Comparison of ENCODE assay signal across 2 cellular contexts in the genomic region with DNA sequence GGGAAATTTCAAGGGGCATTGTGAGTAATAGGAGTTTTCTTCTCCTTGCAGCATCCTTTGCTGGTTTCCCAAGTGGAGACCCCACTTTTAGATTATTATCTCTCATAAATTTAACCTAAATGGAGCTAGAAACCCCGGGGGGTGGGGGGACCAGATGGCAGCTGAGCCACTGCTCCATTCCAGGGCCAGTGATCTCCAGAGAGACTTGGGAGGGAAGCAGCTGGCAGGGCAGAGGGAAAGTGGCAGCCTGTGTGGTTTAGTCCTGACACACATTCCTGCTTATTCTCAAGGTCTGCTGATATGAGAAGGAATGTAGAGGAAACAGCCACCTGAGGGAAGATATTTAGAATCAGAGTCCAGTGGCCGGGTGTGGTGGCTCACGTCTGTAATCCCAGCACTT.
TF ChIP-seq lines count a peak whose summit lies in the region.

No MANE protein-coding gene starts in this region.

TF ChIP-seq in SK-N-SH, 30 proteins besides CTCF, POLR2A, EP300 and RAD21:
- TF ChIP-seq, protein P1, sequence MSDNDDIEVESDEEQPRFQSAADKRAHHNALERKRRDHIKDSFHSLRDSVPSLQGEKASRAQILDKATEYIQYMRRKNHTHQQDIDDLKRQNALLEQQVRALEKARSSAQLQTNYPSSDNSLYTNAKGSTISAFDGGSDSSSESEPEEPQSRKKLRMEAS (IDR thresholded peaks at IDR 0.05; ENCODE audit: low read depth): no peak
- TF ChIP-seq TAF1 (IDR thresholded peaks at IDR 0.05; ENCODE audit: borderline replicate concordance, low read depth, low read length): no peak
- TF ChIP-seq JUND (IDR thresholded peaks at IDR 0.05): no peak
- TF ChIP-seq, protein P2, sequence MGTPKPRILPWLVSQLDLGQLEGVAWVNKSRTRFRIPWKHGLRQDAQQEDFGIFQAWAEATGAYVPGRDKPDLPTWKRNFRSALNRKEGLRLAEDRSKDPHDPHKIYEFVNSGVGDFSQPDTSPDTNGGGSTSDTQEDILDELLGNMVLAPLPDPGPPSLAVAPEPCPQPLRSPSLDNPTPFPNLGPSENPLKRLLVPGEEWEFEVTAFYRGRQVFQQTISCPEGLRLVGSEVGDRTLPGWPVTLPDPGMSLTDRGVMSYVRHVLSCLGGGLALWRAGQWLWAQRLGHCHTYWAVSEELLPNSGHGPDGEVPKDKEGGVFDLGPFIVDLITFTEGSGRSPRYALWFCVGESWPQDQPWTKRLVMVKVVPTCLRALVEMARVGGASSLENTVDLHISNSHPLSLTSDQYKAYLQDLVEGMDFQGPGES (IDR thresholded peaks at IDR 0.05; ENCODE audit: low read depth, low read length): no peak
- TF ChIP-seq, protein P3, sequence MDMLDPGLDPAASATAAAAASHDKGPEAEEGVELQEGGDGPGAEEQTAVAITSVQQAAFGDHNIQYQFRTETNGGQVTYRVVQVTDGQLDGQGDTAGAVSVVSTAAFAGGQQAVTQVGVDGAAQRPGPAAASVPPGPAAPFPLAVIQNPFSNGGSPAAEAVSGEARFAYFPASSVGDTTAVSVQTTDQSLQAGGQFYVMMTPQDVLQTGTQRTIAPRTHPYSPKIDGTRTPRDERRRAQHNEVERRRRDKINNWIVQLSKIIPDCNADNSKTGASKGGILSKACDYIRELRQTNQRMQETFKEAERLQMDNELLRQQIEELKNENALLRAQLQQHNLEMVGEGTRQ (IDR thresholded peaks at IDR 0.05; ENCODE audit: borderline replicate concordance, low read depth, low read length): no peak
- no peak for TF ChIP-seq GATA2 (CRISPR knock-in tag; IDR thresholded peaks at IDR 0.05)
- no peak for TF ChIP-seq FOSL2 (IDR thresholded peaks at IDR 0.05; ENCODE audit: borderline replicate concordance, low read depth)
- no peak for TF ChIP-seq MXI1 (IDR thresholded peaks at IDR 0.05; ENCODE audit: low read depth, low read length)
- TF ChIP-seq YY1 (IDR thresholded peaks at IDR 0.05; ENCODE audit: low read depth): no peak

TF ChIP-seq in SK-N-SH treated with all-trans-retinoic acid at 6 μM for 48 hours, 23 proteins besides CTCF, POLR2A, EP300 and RAD21 (continued from another document):
- TF ChIP-seq, protein P4, sequence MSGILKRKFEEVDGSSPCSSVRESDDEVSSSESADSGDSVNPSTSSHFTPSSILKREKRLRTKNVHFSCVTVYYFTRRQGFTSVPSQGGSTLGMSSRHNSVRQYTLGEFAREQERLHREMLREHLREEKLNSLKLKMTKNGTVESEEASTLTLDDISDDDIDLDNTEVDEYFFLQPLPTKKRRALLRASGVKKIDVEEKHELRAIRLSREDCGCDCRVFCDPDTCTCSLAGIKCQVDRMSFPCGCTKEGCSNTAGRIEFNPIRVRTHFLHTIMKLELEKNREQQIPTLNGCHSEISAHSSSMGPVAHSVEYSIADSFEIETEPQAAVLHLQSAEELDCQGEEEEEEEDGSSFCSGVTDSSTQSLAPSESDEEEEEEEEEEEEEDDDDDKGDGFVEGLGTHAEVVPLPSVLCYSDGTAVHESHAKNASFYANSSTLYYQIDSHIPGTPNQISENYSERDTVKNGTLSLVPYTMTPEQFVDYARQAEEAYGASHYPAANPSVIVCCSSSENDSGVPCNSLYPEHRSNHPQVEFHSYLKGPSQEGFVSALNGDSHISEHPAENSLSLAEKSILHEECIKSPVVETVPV (CRISPR knock-in tag; IDR thresholded peaks at IDR 0.05): no peak
- TF ChIP-seq ZC3H10 (CRISPR knock-in tag; IDR thresholded peaks at IDR 0.05) (no peak), ZFP3 (CRISPR knock-in tag; IDR thresholded peaks at IDR 0.05) (no peak), CSDC2 (CRISPR knock-in tag; IDR thresholded peaks at IDR 0.05) (no peak), GLIS3 (CRISPR knock-in tag; IDR thresholded peaks at IDR 0.05) (no peak), ZFP30 (CRISPR knock-in tag; IDR thresholded peaks at IDR 0.05) (no peak), ZNF565 (CRISPR knock-in tag; conservative IDR thresholded peaks at IDR 0.05; ENCODE audit: low read depth) (no peak), ZNF70 (CRISPR knock-in tag; IDR thresholded peaks at IDR 0.05) (no peak), ESRRG (CRISPR knock-in tag; IDR thresholded peaks at IDR 0.05) (no peak)
